1 cellular context compared by ENCODE assay signal in the genomic region with DNA sequence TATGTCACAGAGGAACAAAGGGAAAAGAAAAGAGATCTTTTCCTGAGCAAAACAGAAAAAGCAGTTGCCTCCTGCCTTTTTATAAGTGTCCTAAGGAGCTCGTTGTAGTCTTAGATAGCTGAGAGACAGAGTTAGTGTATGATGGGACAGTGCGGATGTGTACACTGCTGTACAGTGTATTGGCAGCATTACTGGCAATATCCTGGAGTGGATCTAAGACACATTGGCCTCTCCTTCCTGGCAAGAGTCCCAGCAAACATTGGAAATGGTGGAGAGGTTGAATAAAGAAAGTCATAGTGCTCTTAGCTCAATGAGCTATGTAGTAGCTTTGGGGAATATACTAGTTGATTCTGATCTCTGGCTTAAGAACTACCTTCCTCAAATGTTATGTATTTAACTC.
TF ChIP-seq lines count a peak whose summit lies in the region.

No MANE protein-coding gene starts in this region.

TF ChIP-seq in HCT116, 20 proteins besides CTCF, POLR2A, EP300 and RAD21:
- TF ChIP-seq POLR2AphosphoS5 (IDR thresholded peaks at IDR 0.05; ENCODE audit: low read depth, low read length) (0 out of 2 replicates have a peak, but pooled peaks have one; percentile 16), REST (IDR thresholded peaks at IDR 0.05; ENCODE audit: low read depth) (no peak)
